Comparison of ENCODE assay signal across 1 cellular context in the genomic region with DNA sequence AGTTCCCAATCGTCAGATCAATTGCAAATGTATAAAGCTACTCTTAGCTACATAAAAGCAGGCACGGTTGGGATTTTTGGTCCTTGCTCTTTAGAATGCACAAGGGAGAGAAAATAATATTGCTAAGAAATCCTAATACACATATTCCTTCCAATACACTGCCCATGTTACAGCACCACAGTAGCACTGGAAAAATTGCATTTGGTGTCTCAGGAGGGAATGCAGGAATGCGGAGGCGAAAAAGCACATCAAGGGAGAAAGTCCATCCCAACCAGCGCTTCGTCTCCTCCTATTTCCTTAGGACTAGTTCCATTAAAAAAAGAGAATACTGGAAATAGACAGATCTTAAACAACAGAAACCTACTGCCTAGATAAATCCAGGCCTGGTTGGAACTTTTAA.
TF ChIP-seq lines count a peak whose summit lies in the region.

No MANE protein-coding gene starts in this region.

TF ChIP-seq in WTC11, 78 proteins besides CTCF, POLR2A, EP300 and RAD21 (continued from another document):
- TF ChIP-seq, protein P1, sequence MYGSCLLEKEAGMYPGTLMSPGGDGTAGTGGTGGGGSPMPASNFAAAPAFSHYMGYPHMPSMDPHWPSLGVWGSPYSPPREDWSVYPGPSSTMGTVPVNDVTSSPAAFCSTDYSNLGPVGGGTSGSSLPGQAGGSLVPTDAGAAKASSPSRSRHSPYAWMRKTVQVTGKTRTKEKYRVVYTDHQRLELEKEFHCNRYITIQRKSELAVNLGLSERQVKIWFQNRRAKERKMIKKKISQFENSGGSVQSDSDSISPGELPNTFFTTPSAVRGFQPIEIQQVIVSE (CRISPR knock-in tag; IDR thresholded peaks at IDR 0.05; ENCODE audit: borderline replicate concordance): no peak
- no peak for TF ChIP-seq ETV6 (CRISPR knock-in tag; IDR thresholded peaks at IDR 0.05)
- TF ChIP-seq, protein P2, sequence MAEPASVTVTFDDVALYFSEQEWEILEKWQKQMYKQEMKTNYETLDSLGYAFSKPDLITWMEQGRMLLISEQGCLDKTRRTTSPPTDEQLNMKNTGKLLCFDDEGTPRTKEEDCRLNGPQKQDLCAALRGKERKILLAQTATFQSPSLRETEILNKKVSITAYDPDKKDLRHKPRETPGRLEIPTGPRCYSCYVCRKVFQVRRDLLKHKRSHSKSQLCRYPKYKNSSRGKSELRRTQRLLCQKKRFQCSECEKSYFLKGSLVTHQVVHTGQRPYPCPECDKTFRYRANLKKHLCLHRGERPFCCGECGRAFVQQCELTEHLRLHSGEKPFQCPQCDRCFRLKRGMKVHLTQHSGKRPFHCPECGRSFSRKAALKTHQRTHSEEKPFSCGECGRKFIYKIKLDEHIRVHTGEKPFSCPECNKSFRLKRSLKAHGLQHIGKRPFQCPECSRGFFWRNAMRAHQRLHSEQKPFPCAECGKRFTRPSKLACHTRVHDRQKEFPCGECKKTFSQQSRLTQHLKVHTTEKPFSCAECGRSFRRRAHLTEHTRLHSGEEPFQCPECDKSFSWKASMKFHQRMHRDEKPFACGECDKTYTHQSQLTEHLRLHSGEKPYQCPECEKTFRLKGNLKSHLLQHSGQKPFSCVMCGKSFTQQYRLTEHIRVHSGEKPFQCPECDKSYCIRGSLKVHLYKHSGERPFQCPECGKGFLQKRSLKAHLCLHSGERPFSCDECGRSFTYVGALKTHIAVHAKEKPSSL (CRISPR knock-in tag; conservative IDR thresholded peaks at IDR 0.05): no peak
- no peak for TF ChIP-seq CREM (CRISPR knock-in tag; IDR thresholded peaks at IDR 0.05)
- TF ChIP-seq CBFB (CRISPR knock-in tag; IDR thresholded peaks at IDR 0.05; ENCODE audit: low read depth): no peak
- TF ChIP-seq NFE2L1 (CRISPR knock-in tag; IDR thresholded peaks at IDR 0.05): no peak
- no peak for TF ChIP-seq ZNF317 (CRISPR knock-in tag; IDR thresholded peaks at IDR 0.05; ENCODE audit: borderline replicate concordance, low read depth)
- TF ChIP-seq SP1 (CRISPR knock-in tag; conservative IDR thresholded peaks at IDR 0.05): no peak
- no peak for TF ChIP-seq ZNF396 (CRISPR knock-in tag; IDR thresholded peaks at IDR 0.05; ENCODE audit: borderline replicate concordance)
- TF ChIP-seq, protein P3, sequence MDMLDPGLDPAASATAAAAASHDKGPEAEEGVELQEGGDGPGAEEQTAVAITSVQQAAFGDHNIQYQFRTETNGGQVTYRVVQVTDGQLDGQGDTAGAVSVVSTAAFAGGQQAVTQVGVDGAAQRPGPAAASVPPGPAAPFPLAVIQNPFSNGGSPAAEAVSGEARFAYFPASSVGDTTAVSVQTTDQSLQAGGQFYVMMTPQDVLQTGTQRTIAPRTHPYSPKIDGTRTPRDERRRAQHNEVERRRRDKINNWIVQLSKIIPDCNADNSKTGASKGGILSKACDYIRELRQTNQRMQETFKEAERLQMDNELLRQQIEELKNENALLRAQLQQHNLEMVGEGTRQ (CRISPR knock-in tag; IDR thresholded peaks at IDR 0.05): no peak
